26 cellular contexts compared by ENCODE assay signal in genomic region chr3:193756536-193756935, GRCh38.
"Had no signal": no experiment of that assay in that cellular context is flagged by ENCODE, and none has a peak within 500 bp of the region (broad histone marks: within the 10 kb centered on the region; RNA-seq: fewer than 3 reads in every experiment).

No MANE protein-coding gene starts in this region.

- ATAC-seq: stimulated activated effector memory CD8-positive, alpha-beta T cell treated with anti-CD3 and anti-CD28 coated beads, Interleukin-12 subunit alpha, Interleukin-12 subunit beta, amount 100 ng/mL, for 72 hours; stimulated activated memory B cell treated with anti-CD40 and anti-IgM and Interleukin-4, amounts not matched to agents 10 μg/mL and 1 μg/mL and 100 μg/mL, for 72 hours; stimulated activated naive B cell treated with anti-CD40 and anti-IgM and Interleukin-4, amounts not matched to agents 10 μg/mL and 1 μg/mL and 100 μg/mL, for 72 hours; stimulated activated naive CD8-positive, alpha-beta T cell treated with anti-CD3 and anti-CD28 coated beads, Interleukin-15, amount 100 ng/mL, for 72 hours; stimulated activated naive CD8-positive, alpha-beta T cell treated with anti-CD3 and anti-CD28 coated beads, Interleukin-15, Interleukin-2, amounts not matched to agents 100 U/mL and 50 U/mL, for 24 hours; upper lobe of right lung had no signal

- H3K9me3 ChIP-seq: suprapubic skin, testis, thyroid gland, uterus had no signal

- H3K4me3 ChIP-seq: stomach, suprapubic skin, testis, thoracic aorta, thyroid gland, tibial artery, tibial nerve, transverse colon, upper lobe of left lung, upper lobe of right lung, uterus, vagina had no signal

- H3K36me3 ChIP-seq: stomach, suprapubic skin, thoracic aorta, thyroid gland, tibial artery, tibial nerve, transverse colon, upper lobe of left lung, upper lobe of right lung, uterus, vagina had no signal

- H3K27me3 ChIP-seq: stomach, testis, thyroid gland, tibial nerve, transverse colon, upper lobe of left lung, upper lobe of right lung, uterus, vagina had no signal

- H3K4me1 ChIP-seq: stomach, suprapubic skin, testis, thyroid gland, tibial artery, tibial nerve, transverse colon, upper lobe of left lung, upper lobe of right lung, uterus, vagina had no signal

- DNase-seq: stimulated activated CD4-positive, alpha-beta T cell treated with anti-CD3 and anti-CD28 coated beads, Interleukin-2, amount 100 ng/mL, for 48 hours; stimulated activated CD4-positive, alpha-beta T cell treated with anti-CD3 and anti-CD28 coated beads, Interleukin-4, amount 100 ng/mL, for 1 hour; stimulated activated CD4-positive, alpha-beta T cell treated with anti-CD3 and anti-CD28 coated beads, Interleukin-4, amount 100 ng/mL, for 24 hours; stimulated activated CD4-positive, alpha-beta T cell treated with anti-CD3 and anti-CD28 coated beads, Interleukin-4, amount 100 ng/mL, for 4 hours; stimulated activated naive B cell treated with anti-CD40 and anti-IgM and Interleukin-4, amounts not matched to agents 10 μg/mL and 1 μg/mL and 100 μg/mL, for 72 hours; stimulated activated naive CD4-positive, alpha-beta T cell; stimulated activated naive CD4-positive, alpha-beta T cell treated with Interleukin-2 at 50 U/mL for 16 hours; stimulated activated naive CD8-positive, alpha-beta T cell treated with anti-CD3 and anti-CD28 coated beads, Interleukin-15, amount 100 ng/mL, for 72 hours; stimulated activated naive CD8-positive, alpha-beta T cell treated with anti-CD3 and anti-CD28 coated beads, Interleukin-15, Interleukin-2, amounts not matched to agents 100 U/mL and 50 U/mL, for 24 hours; stomach; substantia nigra; testis; thyroid gland; tibial artery; transverse colon; trophoblast cell; upper lobe of left lung; upper lobe of right lung; uterus had no signal

- H3K27ac ChIP-seq: stomach, suprapubic skin, testis, thoracic aorta, thyroid gland, tibial artery, tibial nerve, transverse colon, upper lobe of left lung, upper lobe of right lung, uterus, vagina had no signal

- FAIRE-seq: urothelium cell line had no signal
